In genomic region chr18:38884050-38884449, GRCh38 we compare ENCODE assay signal across 20 cellular contexts.
"Had no signal": no experiment of that assay in that cellular context is flagged by ENCODE, and none has a peak within 500 bp of the region (broad histone marks: within the 10 kb centered on the region; RNA-seq: fewer than 3 reads in every experiment).

No MANE protein-coding gene starts in this region.

- H3K36me3 ChIP-seq: cardiac muscle cell, lower lobe of right lung, sigmoid colon, spleen had no signal

- H3K4me3 ChIP-seq: cardiac muscle cell, lower lobe of right lung, sigmoid colon, spleen had no signal

- H3K9me3 Mint-ChIP-seq: activated CD4-positive, alpha-beta memory T cell treated with anti-CD3 and anti-CD28 coated beads, Interleukin-2, amount 10 ng/mL, durations not matched to agents 7 days and 5 days; mesothelial cell of epicardium; T-helper 2 cell treated with Interferon-gamma antibody and Interleukin-4, amounts not matched to agents 5 μg/mL and 100 μg/mL, for 36 hours had no signal

- DNase-seq: activated CD4-positive, alpha-beta memory T cell treated with anti-CD3 and anti-CD28 coated beads, Interleukin-2, amount 10 ng/mL, durations not matched to agents 7 days and 5 days; activated CD4-positive, alpha-beta T cell treated with anti-CD3 and anti-CD28 coated beads for 48 hours; activated CD4-positive, CD25-positive, alpha-beta regulatory T cell; activated CD8-positive, alpha-beta memory T cell treated with anti-CD3 and anti-CD28 coated beads, Interleukin-2, amount 10 ng/mL, durations not matched to agents 7 days and 5 days; activated naive CD4-positive, alpha-beta T cell; activated naive CD8-positive, alpha-beta T cell treated with anti-CD3 and anti-CD28 coated beads, Interleukin-2, amount 10 ng/mL, durations not matched to agents 7 days and 5 days; amygdala; dermis blood vessel endothelial cell; foreskin fibroblast; glutamatergic neuron; lower lobe of right lung; sigmoid colon; spleen; stimulated activated CD4-positive, alpha-beta T cell treated with anti-CD3 and anti-CD28 coated beads, Interleukin-4, amount 100 ng/mL, for 4 hours had no signal

- H3K36me3 Mint-ChIP-seq: activated CD8-positive, alpha-beta memory T cell treated with anti-CD3 and anti-CD28 coated beads, Interleukin-2, amount 10 ng/mL, durations not matched to agents 7 days and 5 days; activated naive CD8-positive, alpha-beta T cell treated with anti-CD3 and anti-CD28 coated beads, Interleukin-2, amount 10 ng/mL, durations not matched to agents 7 days and 5 days; mesothelial cell of epicardium; natural killer cell treated with Interleukin-12 subunit alpha and Interleukin-12 subunit beta and Interleukin-15 and Interleukin-18, amount 100 ng/mL, for 72 hours; stimulated activated memory B cell treated with anti-CD40 and anti-IgM and Interleukin-4, amounts not matched to agents 10 μg/mL and 1 μg/mL and 100 μg/mL, for 72 hours had no signal

- H3K4me3 Mint-ChIP-seq: activated CD4-positive, alpha-beta memory T cell treated with anti-CD3 and anti-CD28 coated beads, Interleukin-2, amount 10 ng/mL, durations not matched to agents 7 days and 5 days; activated CD8-positive, alpha-beta memory T cell treated with anti-CD3 and anti-CD28 coated beads, Interleukin-2, amount 10 ng/mL, durations not matched to agents 7 days and 5 days; activated naive CD8-positive, alpha-beta T cell treated with anti-CD3 and anti-CD28 coated beads, Interleukin-2, amount 10 ng/mL, durations not matched to agents 7 days and 5 days; mesothelial cell of epicardium; natural killer cell treated with Interleukin-12 subunit alpha and Interleukin-12 subunit beta and Interleukin-15 and Interleukin-18, amount 100 ng/mL, for 72 hours; stimulated activated memory B cell treated with anti-CD40 and anti-IgM and Interleukin-4, amounts not matched to agents 10 μg/mL and 1 μg/mL and 100 μg/mL, for 72 hours; T-helper 2 cell treated with Interferon-gamma antibody and Interleukin-4, amounts not matched to agents 5 μg/mL and 100 μg/mL, for 36 hours had no signal

- H3K27me3 Mint-ChIP-seq: activated CD4-positive, alpha-beta memory T cell treated with anti-CD3 and anti-CD28 coated beads, Interleukin-2, amount 10 ng/mL, durations not matched to agents 7 days and 5 days; activated CD8-positive, alpha-beta memory T cell treated with anti-CD3 and anti-CD28 coated beads, Interleukin-2, amount 10 ng/mL, durations not matched to agents 7 days and 5 days; natural killer cell treated with Interleukin-12 subunit alpha and Interleukin-12 subunit beta and Interleukin-15 and Interleukin-18, amount 100 ng/mL, for 72 hours had no signal

- H3K9me3 ChIP-seq: lower lobe of right lung, sigmoid colon, spleen had no signal

- H3K4me1 ChIP-seq: lower lobe of right lung, sigmoid colon, spleen had no signal

- H3K27me3 ChIP-seq: cardiac muscle cell, sigmoid colon, spleen had no signal

- H3K27ac ChIP-seq: cardiac muscle cell, epithelial cell of prostate, lower lobe of right lung, sigmoid colon, spleen had no signal

- H3K4me1 Mint-ChIP-seq: activated CD4-positive, alpha-beta memory T cell treated with anti-CD3 and anti-CD28 coated beads, Interleukin-2, amount 10 ng/mL, durations not matched to agents 7 days and 5 days; activated CD8-positive, alpha-beta memory T cell treated with anti-CD3 and anti-CD28 coated beads, Interleukin-2, amount 10 ng/mL, durations not matched to agents 7 days and 5 days; activated naive CD8-positive, alpha-beta T cell treated with anti-CD3 and anti-CD28 coated beads, Interleukin-2, amount 10 ng/mL, durations not matched to agents 7 days and 5 days; mesothelial cell of epicardium; stimulated activated memory B cell treated with anti-CD40 and anti-IgM and Interleukin-4, amounts not matched to agents 10 μg/mL and 1 μg/mL and 100 μg/mL, for 72 hours had no signal

- H3K27ac Mint-ChIP-seq: activated CD4-positive, alpha-beta memory T cell treated with anti-CD3 and anti-CD28 coated beads, Interleukin-2, amount 10 ng/mL, durations not matched to agents 7 days and 5 days; activated CD8-positive, alpha-beta memory T cell treated with anti-CD3 and anti-CD28 coated beads, Interleukin-2, amount 10 ng/mL, durations not matched to agents 7 days and 5 days; activated naive CD8-positive, alpha-beta T cell treated with anti-CD3 and anti-CD28 coated beads, Interleukin-2, amount 10 ng/mL, durations not matched to agents 7 days and 5 days; mesothelial cell of epicardium; natural killer cell treated with Interleukin-12 subunit alpha and Interleukin-12 subunit beta and Interleukin-15 and Interleukin-18, amount 100 ng/mL, for 72 hours; stimulated activated memory B cell treated with anti-CD40 and anti-IgM and Interleukin-4, amounts not matched to agents 10 μg/mL and 1 μg/mL and 100 μg/mL, for 72 hours; T-helper 2 cell treated with Interferon-gamma antibody and Interleukin-4, amounts not matched to agents 5 μg/mL and 100 μg/mL, for 36 hours had no signal
